ENCODE assay signal across 9 cellular contexts in the genomic region with DNA sequence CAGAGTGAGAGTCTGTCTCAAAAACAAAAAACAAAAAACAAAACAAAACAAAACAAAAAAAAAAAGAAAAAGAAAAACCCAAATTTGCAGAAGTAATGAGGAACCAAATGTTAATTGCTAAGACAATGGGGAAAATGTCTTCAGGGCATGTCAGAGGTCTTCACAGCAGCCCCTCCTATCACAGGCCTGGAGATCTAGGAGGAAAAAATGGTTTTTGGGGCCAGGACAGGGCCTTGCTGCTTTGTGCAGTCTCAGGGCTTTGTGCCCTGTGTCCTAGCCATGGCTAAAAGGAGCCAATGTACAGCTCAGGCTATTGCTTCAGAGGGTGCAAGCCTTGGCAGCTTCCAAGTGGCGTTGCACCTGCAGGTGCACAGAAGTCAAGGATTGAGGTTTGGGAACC. TPM values are rescaled to one million over a fixed set of nuclear protein-coding genes. Genes with fewer than 3 reads are reported as not detected.
"Had no signal": no experiment of that assay in that cellular context is flagged by ENCODE, and none has a peak within 500 bp of the region (broad histone marks: within the 10 kb centered on the region; RNA-seq: fewer than 3 reads in every experiment).

No MANE protein-coding gene starts in this region.

RNA-seq across cellular contexts. Expression of a gene that starts 9.1 kb away (rescaled TPM):
- total RNA-seq: OCI-LY7, PC-3, PC-9, Right ventricle myocardium inferior, Right ventricle myocardium superior, SJCRH30, SJSA1, SK-MEL-5 had no signal
- polyA plus RNA-seq: SK-N-SH had no signal
